Comparison of ENCODE assay signal across 13 cellular contexts in the genomic region with DNA sequence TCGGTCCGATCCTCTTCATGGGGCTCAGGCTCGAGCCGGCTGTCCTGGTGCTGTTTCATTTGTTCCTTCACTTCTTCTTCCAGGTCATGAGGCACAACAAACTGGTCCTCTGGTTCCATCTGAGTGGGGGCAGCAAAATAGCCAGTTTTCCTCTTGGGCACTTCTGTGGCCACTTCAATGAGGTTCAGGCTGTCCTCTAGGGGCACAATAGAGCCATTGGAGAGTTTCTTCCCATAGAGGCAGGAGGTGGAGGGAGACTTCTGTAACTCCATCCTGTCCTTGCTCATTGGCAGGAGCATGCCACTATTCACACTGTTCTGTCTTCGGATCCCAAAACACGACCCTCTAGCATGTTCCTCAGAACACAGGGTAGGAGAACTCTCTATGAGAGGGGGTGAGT. TPM values are rescaled to one million over a fixed set of nuclear protein-coding genes. Genes with fewer than 3 reads are reported as not detected.
DNase-seq lines count a peak whose midpoint lies in the region; FAIRE-seq and TF ChIP-seq lines count a peak whose summit lies in the region.
"Had no signal": no experiment of that assay in that cellular context is flagged by ENCODE, and none has a peak within 500 bp of the region (broad histone marks: within the 10 kb centered on the region; RNA-seq: fewer than 3 reads in every experiment).

No MANE protein-coding gene starts in this region.

- no peaks in the 10 kb centered on the region for H3K4me1 ChIP-seq in BE2C
- H3K4me1 ChIP-seq in HEK293 (ENCODE audit: control insufficient read depth, insufficient read depth, low read length) = no peaks in the 10 kb centered on the region
- no peaks in the 10 kb centered on the region for H3K4me1 ChIP-seq in astrocyte (ENCODE audit: insufficient read depth, low read length)

- H3K9me3 Mint-ChIP-seq in astrocyte (ENCODE audit: unreplicated experiment) = no peaks in the 10 kb centered on the region
- H3K9me3 Mint-ChIP-seq: activated T-helper 1 cell treated with anti-CD3 and anti-CD28 coated beads, Interleukin-12 subunit alpha, Interleukin-12 subunit beta, Interleukin-2, Interleukin-4 antibody, amounts not matched to agents 30 ng/mL and 10 ng/mL and 1 ng/mL, durations not matched to agents 14 hours and 24 hours and 36 hours had no signal

- H2AFZ ChIP-seq in astrocyte (ENCODE audit: low read depth, low read length) = no peak overlapping the region

- H3K79me2 ChIP-seq in astrocyte (ENCODE audit: insufficient read depth, low read length) = no peaks in the 10 kb centered on the region

- peaks cover 6% of the 10 kb centered on the region for H4K20me1 ChIP-seq in astrocyte (ENCODE audit: insufficient read depth, low read length)

- H3K9me3 ChIP-seq in BE2C = no peaks in the 10 kb centered on the region
- H3K9me3 ChIP-seq in HEK293 (ENCODE audit: control insufficient read depth, insufficient read depth, low read depth, low read length) = no peaks in the 10 kb centered on the region
- H3K9me3 ChIP-seq in astrocyte (ENCODE audit: insufficient read depth, low read depth, low read length) = no peaks in the 10 kb centered on the region

- H3K4me1 Mint-ChIP-seq in astrocyte (ENCODE audit: low read depth, unreplicated experiment) = no peaks in the 10 kb centered on the region

- no peak for FAIRE-seq in astrocyte (lab: Jason Lieb, UNC)

- H3K27ac ChIP-seq in HEK293 (ENCODE audit: extremely low read depth, low read depth, low read length) = no peak overlapping the region
- no peak overlapping the region for H3K27ac ChIP-seq in astrocyte (ENCODE audit: low read depth, low read length)

- no peaks in the 10 kb centered on the region for H3K27me3 Mint-ChIP-seq in astrocyte (ENCODE audit: low read depth, unreplicated experiment)

- H3K4me2 ChIP-seq in astrocyte (ENCODE audit: low read length) = no peak overlapping the region

- H3K27me3 ChIP-seq in BE2C = no peaks in the 10 kb centered on the region
- H3K27me3 ChIP-seq in astrocyte (ENCODE audit: insufficient read depth, low read length) = no peaks in the 10 kb centered on the region
- no peaks in the 10 kb centered on the region for H3K27me3 ChIP-seq in kidney epithelial cell (ENCODE audit: control insufficient read depth, insufficient read depth, low read length)

- TF ChIP-seq CTCF in BE2C (IDR thresholded peaks at IDR 0.05; ENCODE audit: low read depth, low read length) = peak; percentile 48
- 0 out of 2 replicates have a peak, but pooled peaks have one; percentile 6 for TF ChIP-seq CTCF in HEK293 (tag by site-specific recombination; IDR thresholded peaks at IDR 0.05)
- TF ChIP-seq CTCF in astrocyte (IDR thresholded peaks at IDR 0.05; ENCODE audit: insufficient read depth, low read depth, low read length) = peak; percentile 28
- peak; percentile 37 for TF ChIP-seq CTCF in kidney epithelial cell (IDR thresholded peaks at IDR 0.05; ENCODE audit: insufficient read depth, low read length, poor library complexity, severe bottlenecking)

- no peak overlapping the region for H3K27ac Mint-ChIP-seq in astrocyte (ENCODE audit: unreplicated experiment)
- H3K27ac Mint-ChIP-seq: activated T-helper 1 cell treated with anti-CD3 and anti-CD28 coated beads, Interleukin-12 subunit alpha, Interleukin-12 subunit beta, Interleukin-2, Interleukin-4 antibody, amounts not matched to agents 30 ng/mL and 10 ng/mL and 1 ng/mL, durations not matched to agents 14 hours and 24 hours and 36 hours had no signal

- H3K36me3 ChIP-seq in BE2C (peaks cover 19% of the 10 kb centered on the region), HEK293 (ENCODE audit: control insufficient read depth in 2 of 2, insufficient read depth in 1 of 2, low read length in 2 of 2) (peaks cover 8 to 67% of the 10 kb centered on the region in 2 experiments; a peak in 2 of 3 replicates), astrocyte (ENCODE audit: insufficient read depth, low read length) (peaks cover 10% of the 10 kb centered on the region), kidney epithelial cell (ENCODE audit: control insufficient read depth, insufficient read depth, low read length) (no peaks in the 10 kb centered on the region)

- POLR2A ChIA-PET in HEK293 (lab: Yijun Ruan, JAX) = no interaction called here

- H3K4me3 ChIP-seq in BE2C (ENCODE audit: low read depth, low read length) = no peak overlapping the region
- no peak overlapping the region for H3K4me3 ChIP-seq in HEK293 (ENCODE audit: low read depth, low read length)
- no peak overlapping the region for H3K4me3 ChIP-seq in astrocyte (ENCODE audit: insufficient read depth, low read depth, low read length)
- no peak overlapping the region for H3K4me3 ChIP-seq in kidney epithelial cell (ENCODE audit: low read depth, low read length)

- peaks cover 13% of the 10 kb centered on the region for H3K36me3 Mint-ChIP-seq in astrocyte (ENCODE audit: low read depth, unreplicated experiment)

- H3K9ac ChIP-seq in astrocyte (ENCODE audit: low read length) = no peak overlapping the region

- DNase-seq in BE2C (no peak), astrocyte (ENCODE audit: low read depth) (no peak), kidney epithelial cell (ENCODE audit: low read depth) (no peak), mucosa of gallbladder (ENCODE audit: low spot score) (no peak), SIG-M5 (lab: John Stamatoyannopoulos, UW) (no peak), OCI-M2 (lab: John Stamatoyannopoulos, UW; ENCODE audit: unreplicated experiment) (no peak), GOT3 (lab: John Stamatoyannopoulos, UW) (no peak)
- DNase-seq: DMS79 treated with DMSO at 0.1 percent for 48 hours; effector CD8-positive, alpha-beta T cell; NCI-H187 treated with DMSO at 0.1 percent for 48 hours; T-helper 1 cell had no signal

- CTCF ChIA-PET in HEK293 (lab: Yijun Ruan, JAX) = interaction anchor here (0.6 kb wide), 2 partner anchors 110 to 1057 kb away, joined by 3 read pairs; no protein-coding TSS in a partner anchor

- no peak overlapping the region for H3K4me3 Mint-ChIP-seq in astrocyte (ENCODE audit: unreplicated experiment)
- H3K4me3 Mint-ChIP-seq: activated T-helper 1 cell treated with anti-CD3 and anti-CD28 coated beads, Interleukin-12 subunit alpha, Interleukin-12 subunit beta, Interleukin-2, Interleukin-4 antibody, amounts not matched to agents 30 ng/mL and 10 ng/mL and 1 ng/mL, durations not matched to agents 14 hours and 24 hours and 36 hours had no signal

TF ChIP-seq in HEK293, 187 proteins besides CTCF, POLR2A, EP300 and RAD21:
- TF ChIP-seq ZNF514 (tag by site-specific recombination; IDR thresholded peaks at IDR 0.05) (no peak), ZNF174 (tag by site-specific recombination; IDR thresholded peaks at IDR 0.05) (no peak), ZNF19 (tag by site-specific recombination; IDR thresholded peaks at IDR 0.05; ENCODE audit: low read depth) (no peak), ZNF843 (tag by site-specific recombination; IDR thresholded peaks at IDR 0.05) (no peak), ZNF548 (tag by site-specific recombination; IDR thresholded peaks at IDR 0.05) (no peak), ZSCAN16 (tag by site-specific recombination; IDR thresholded peaks at IDR 0.05) (no peak)

RNA-seq across cellular contexts. Expression of a gene that starts 22.9 kb away (rescaled TPM):
- polyA plus RNA-seq in BE2C (2012; ENCODE audit: insufficient read depth, insufficient read length, low read depth) = not detected
- total RNA-seq in astrocyte (0.89 and 1.4 TPM in 2 replicates), kidney epithelial cell (9.7 and 15.7 TPM in 2 replicates), mucosa of gallbladder (28.8 TPM)
- total RNA-seq: activated T-helper 1 cell treated with anti-CD3 and anti-CD28 coated beads, Interleukin-12 subunit alpha, Interleukin-12 subunit beta, Interleukin-2, Interleukin-4 antibody, amounts not matched to agents 30 ng/mL and 10 ng/mL and 1 ng/mL, durations not matched to agents 14 hours and 24 hours and 36 hours had no signal
